Comparison of ENCODE assay signal across 9 cellular contexts in the genomic region with DNA sequence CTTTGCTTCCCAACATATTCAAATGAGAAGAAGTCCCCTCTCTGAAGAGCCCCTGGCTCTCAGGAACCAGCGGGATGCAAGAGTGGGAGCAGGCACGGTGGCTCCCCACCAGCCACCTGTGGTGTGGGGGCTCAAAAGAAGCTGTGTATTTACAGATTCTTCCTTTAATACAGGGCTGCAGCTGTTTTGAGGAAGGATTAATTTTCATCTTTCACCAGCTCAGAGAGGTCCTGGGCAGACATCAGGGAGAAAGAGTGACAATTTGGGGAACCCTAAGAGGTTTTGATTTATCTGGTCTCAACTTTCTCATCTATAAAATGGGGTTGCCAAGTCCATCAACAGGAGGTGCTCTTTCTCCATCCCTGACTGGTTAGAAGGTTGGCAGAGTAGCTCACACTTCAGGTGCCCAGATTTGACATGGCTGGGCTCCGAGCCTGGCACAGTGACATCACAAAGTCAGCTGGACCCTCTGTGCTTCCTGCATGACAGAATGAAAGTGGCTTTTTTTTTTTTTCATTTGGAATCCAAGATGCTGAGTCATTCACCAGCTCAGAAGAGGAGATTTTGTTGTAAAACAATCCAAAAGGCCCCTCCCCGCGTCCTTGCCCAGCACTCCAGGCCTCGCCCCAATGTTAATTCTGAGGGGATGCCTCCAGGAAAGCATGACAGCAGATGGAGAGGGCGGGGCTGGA. TPM values are rescaled to one million over a fixed set of nuclear protein-coding genes. Genes with fewer than 3 reads are reported as not detected.
DNase-seq lines count a peak whose midpoint lies in the region; ATAC-seq and TF ChIP-seq lines count a peak whose summit lies in the region.
"Had no signal": no experiment of that assay in that cellular context is flagged by ENCODE, and none has a peak within 500 bp of the region (broad histone marks: within the 10 kb centered on the region; RNA-seq: fewer than 3 reads in every experiment).

No MANE protein-coding gene starts in this region.

- H3K4me1 ChIP-seq in Caco-2, result no peaks in the 10 kb centered on the region
- no peaks in the 10 kb centered on the region for H3K4me1 ChIP-seq in transverse colon

- 44 to 60% methylated on average over 1 to 7 of the region's 7 CpGs for WGBS in transverse colon (ENCODE audit: low coverage in 1 of 2), 2 donors

- peaks cover 9% of the 10 kb centered on the region for H3K27me3 Mint-ChIP-seq in Caco-2 (ENCODE audit: insufficient read depth, unreplicated experiment)

- peaks cover 6% of the 10 kb centered on the region for H3K4me1 Mint-ChIP-seq in Caco-2 (ENCODE audit: low read depth, unreplicated experiment)

- no peaks in the 10 kb centered on the region for H3K9me3 Mint-ChIP-seq in Caco-2 (ENCODE audit: unreplicated experiment)

- no peak overlapping the region for H3K27ac Mint-ChIP-seq in Caco-2 (ENCODE audit: unreplicated experiment)

- no peak for ATAC-seq in GM18907 (IDR thresholded peaks at IDR 0.05; ENCODE audit: unreplicated experiment)

- H3K36me3 ChIP-seq in Caco-2 (ENCODE audit: control insufficient read depth, insufficient read depth, low read length), result no peaks in the 10 kb centered on the region
- H3K36me3 ChIP-seq in transverse colon, result no peaks in the 10 kb centered on the region

- H3K4me3 ChIP-seq in Caco-2 (ENCODE audit: low read depth, low read length), result no peak overlapping the region
- no peak overlapping the region for H3K4me3 ChIP-seq in transverse colon

- TF ChIP-seq CTCF in Caco-2 (IDR thresholded peaks at IDR 0.05; ENCODE audit: insufficient read depth in 1 of 2, low read depth in 1 of 2, low read length in 1 of 2, severe bottlenecking in 1 of 2, unreplicated experiment in 1 of 2) (no peak), transverse colon (IDR thresholded peaks at IDR 0.05) (no peak)

- intact Hi-C loops in Caco-2 (cut with micrococcal nuclease; ENCODE audit: unreplicated experiment) (no loop called here), transverse colon (cut with DNase I; ENCODE audit: low total_unique reads) (no loop called here)

- POLR2A ChIA-PET in Caco-2 (lab: Charles Lee), result no interaction called here

- CTCF ChIA-PET in Caco-2 (lab: Charles Lee), result no interaction called here

- no peak for TF ChIP-seq EP300 in transverse colon (IDR thresholded peaks at IDR 0.05; ENCODE audit: low read depth)

- H3K36me3 Mint-ChIP-seq in Caco-2 (ENCODE audit: insufficient read depth, unreplicated experiment), result no peaks in the 10 kb centered on the region

- H3K27me3 ChIP-seq in Caco-2 (replicated peaks; ENCODE audit: control insufficient read depth, insufficient read depth, low read length) (peaks cover 2% of the 10 kb centered on the region), transverse colon (peaks cover 2% of the 10 kb centered on the region)

- DNase-seq in AG20443 (ENCODE audit: low spot score) (peak; percentile 92), HT1080 (ENCODE audit: low read depth) (peak; percentile 99), amniotic epithelial cell (ENCODE audit: low read depth) (peak; percentile 52), islet precursor cell (peak; percentile 80), SKM-1 (lab: John Stamatoyannopoulos, UW; ENCODE audit: unreplicated experiment) (no peak), Caco-2 (no peak), transverse colon (no peak)
- DNase-seq: activated CD4-positive, alpha-beta T cell treated with anti-CD3 and anti-CD28 coated beads, Interleukin-2, amount 50 U/mL, for 48 hours had no signal

- H3K27ac ChIP-seq in transverse colon, result no peak overlapping the region

- in situ Hi-C loops in transverse colon (cut with MboI; ENCODE audit: low pct_ligation_motif_present in 1 of 4, low pct_unique_long_range_greater_than_20kb in 1 of 4, low sequenced_read_pairs in 3 of 4), result no loop called here

- H3K9me3 ChIP-seq in Caco-2 (no peaks in the 10 kb centered on the region), transverse colon (no peaks in the 10 kb centered on the region)

- no peak for TF ChIP-seq POLR2A in transverse colon (IDR thresholded peaks at IDR 0.05)

- H3K4me3 Mint-ChIP-seq in Caco-2 (ENCODE audit: unreplicated experiment), result no peak overlapping the region

- no TSS peak for BruUV-seq in Caco-2 (replicated peaks; lab: Mats Ljungman, UMichigan)

RNA-seq across cellular contexts. Expression of a gene that starts 15.5 kb away (rescaled TPM):
- total RNA-seq in HT1080 (2014; rRNA removed; shearing (Covaris generic)), result 11.5 and 15.6 TPM in 2 replicates
- polyA plus RNA-seq in HT1080 (2015; cell fraction: cytosol; rRNA removed), result 13.6 and 16.0 TPM in 2 replicates
- 5.6 and 5.8 TPM in 2 replicates for polyA plus RNA-seq in HT1080 (2015; cell fraction: nucleus; rRNA removed)
- 0.88 and 1.9 TPM in 2 replicates for total RNA-seq in Caco-2 (2022)
- total RNA-seq in transverse colon, result under 1 TPM in 2 of 4 donors, not detected in 2; 0.14 to 0.32 TPM

Comparison
In these comparisons a context has a peak if more than half of its experiments do, and no peak if none do; other contexts are left out.
1. DNase-seq: peak in AG20443 (single experiment), HT1080 (single experiment), amniotic epithelial cell (single experiment) and islet precursor cell (single experiment); none in SKM-1 (single experiment), Caco-2 (0 of 2) and transverse colon (single experiment).